Comparison of ENCODE assay signal across 8 cellular contexts in genomic region chr16:28924762-28925385, GRCh38. TPM values are rescaled to one million over a fixed set of nuclear protein-coding genes. Genes with fewer than 3 reads are reported as not detected.
DNase-seq lines count a peak whose midpoint lies in the region; ATAC-seq lines count a peak whose summit lies in the region.

A gene with protein sequence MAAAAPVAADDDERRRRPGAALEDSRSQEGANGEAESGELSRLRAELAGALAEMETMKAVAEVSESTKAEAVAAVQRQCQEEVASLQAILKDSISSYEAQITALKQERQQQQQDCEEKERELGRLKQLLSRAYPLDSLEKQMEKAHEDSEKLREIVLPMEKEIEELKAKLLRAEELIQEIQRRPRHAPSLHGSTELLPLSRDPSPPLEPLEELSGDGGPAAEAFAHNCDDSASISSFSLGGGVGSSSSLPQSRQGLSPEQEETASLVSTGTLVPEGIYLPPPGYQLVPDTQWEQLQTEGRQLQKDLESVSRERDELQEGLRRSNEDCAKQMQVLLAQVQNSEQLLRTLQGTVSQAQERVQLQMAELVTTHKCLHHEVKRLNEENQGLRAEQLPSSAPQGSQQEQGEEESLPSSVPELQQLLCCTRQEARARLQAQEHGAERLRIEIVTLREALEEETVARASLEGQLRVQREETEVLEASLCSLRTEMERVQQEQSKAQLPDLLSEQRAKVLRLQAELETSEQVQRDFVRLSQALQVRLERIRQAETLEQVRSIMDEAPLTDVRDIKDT (minus strand): TSS chr16:28925238. CDS start chr16:28925163, 75 bp downstream.

- no peaks in the 10 kb centered on the region for H3K9me3 Mint-ChIP-seq in effector memory CD8-positive, alpha-beta T cell
- H3K9me3 Mint-ChIP-seq in memory B cell: no peaks in the 10 kb centered on the region

- peak within 1 kb of the TSS; percentile 95 to 96 for H3K27ac Mint-ChIP-seq in effector memory CD8-positive, alpha-beta T cell
- peak within 1 kb of the TSS; percentile 97 for H3K27ac Mint-ChIP-seq in memory B cell

- peaks cover 14 to 21% of the 10 kb centered on the region in 2 donors for H3K4me1 Mint-ChIP-seq in effector memory CD8-positive, alpha-beta T cell (ENCODE audit: low read depth in 2 of 2)
- peaks cover 36% of the 10 kb centered on the region for H3K4me1 Mint-ChIP-seq in memory B cell

- no peaks in the 10 kb centered on the region for H3K27me3 Mint-ChIP-seq in effector memory CD8-positive, alpha-beta T cell
- no peaks in the 10 kb centered on the region for H3K27me3 Mint-ChIP-seq in memory B cell

- ATAC-seq in GM21367 (IDR thresholded peaks at IDR 0.05; ENCODE audit: unreplicated experiment) (peak; percentile 41), memory B cell (ENCODE audit: low read depth) (peak; percentile 67)
- peak; percentile 80 for ATAC-seq in effector memory CD8-positive, alpha-beta T cell (replicated peaks)

- peaks cover 34% of the 10 kb centered on the region for H3K36me3 Mint-ChIP-seq in effector memory CD8-positive, alpha-beta T cell (ENCODE audit: insufficient read depth)
- H3K36me3 Mint-ChIP-seq in memory B cell: peaks cover 5% of the 10 kb centered on the region

- peak within 1 kb of the TSS; percentile 89 to 92 for H3K4me3 Mint-ChIP-seq in effector memory CD8-positive, alpha-beta T cell
- H3K4me3 Mint-ChIP-seq in memory B cell: peak within 1 kb of the TSS; percentile 98

- DNase-seq in CMK (ENCODE audit: low read depth) (peak; percentile 59), HT1080 (ENCODE audit: low read depth) (peak; percentile 86), memory B cell (ENCODE audit: low spot score in 2 of 2) (peak; percentile 99 to 100)
- peak; percentile 92 for DNase-seq in NK-92 treated with Interleukin-12 subunit alpha and Interleukin-12 subunit beta, amount 100 ng/mL, for 24 hours (lab: John Stamatoyannopoulos, UW)
- DNase-seq in activated CD8-positive, alpha-beta memory T cell treated with anti-CD3 and anti-CD28 coated beads for 48 hours (ENCODE audit: low read depth in 2 of 3, low spot score in 2 of 3): peak; percentile 95 to 99 (median 99)
- peak; percentile 97 to 99 (median 98) for DNase-seq in effector memory CD8-positive, alpha-beta T cell
- DNase-seq in stimulated activated CD8-positive, alpha-beta memory T cell treated with anti-CD3 and anti-CD28 coated beads, Interleukin-12 subunit alpha, Interleukin-12 subunit beta, amount 100 ng/mL, for 24 hours (ENCODE audit: extremely low read depth): peak; percentile 86

RNA-seq across cellular contexts. Expression of the gene that starts here (rescaled TPM):
- 24.7 and 28.0 TPM in 2 replicates for total RNA-seq in HT1080 (2014; rRNA removed; shearing (Covaris generic))
- 17.6 and 21.4 TPM in 2 replicates for polyA plus RNA-seq in HT1080 (2015; cell fraction: cytosol; rRNA removed)
- polyA plus RNA-seq in HT1080 (2015; cell fraction: nucleus; rRNA removed): 18.4 and 25.6 TPM in 2 replicates

Comparison
In these comparisons a context has a peak if more than half of its experiments do, and no peak if none do; other contexts are left out.
1. Peak in every context shown above with its lines: DNase-seq and ATAC-seq.